ENCODE assay signal across 1 cellular context in the genomic region with DNA sequence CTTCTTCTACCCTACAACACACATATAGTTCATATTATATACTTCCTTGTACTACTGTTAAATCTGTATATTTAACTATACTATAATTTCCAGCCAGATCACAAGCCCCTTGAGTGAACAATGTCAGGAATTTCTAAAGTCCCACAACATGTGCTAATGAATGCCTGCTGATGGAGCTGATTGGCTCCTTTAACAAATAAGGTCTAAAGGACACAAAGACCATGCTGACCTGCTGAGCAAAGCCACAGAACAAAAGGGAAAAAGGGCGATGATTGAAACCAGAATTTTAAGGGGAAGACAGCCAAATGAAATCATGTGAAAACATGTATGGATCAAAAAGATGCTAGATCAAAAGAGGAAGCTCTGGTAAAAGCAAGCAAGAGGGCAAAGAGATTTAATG.
TF ChIP-seq lines count a peak whose summit lies in the region.

No MANE protein-coding gene starts in this region.

TF ChIP-seq in WTC11, 78 proteins besides CTCF, POLR2A, EP300 and RAD21 (continued from another document):
- TF ChIP-seq, protein P1, sequence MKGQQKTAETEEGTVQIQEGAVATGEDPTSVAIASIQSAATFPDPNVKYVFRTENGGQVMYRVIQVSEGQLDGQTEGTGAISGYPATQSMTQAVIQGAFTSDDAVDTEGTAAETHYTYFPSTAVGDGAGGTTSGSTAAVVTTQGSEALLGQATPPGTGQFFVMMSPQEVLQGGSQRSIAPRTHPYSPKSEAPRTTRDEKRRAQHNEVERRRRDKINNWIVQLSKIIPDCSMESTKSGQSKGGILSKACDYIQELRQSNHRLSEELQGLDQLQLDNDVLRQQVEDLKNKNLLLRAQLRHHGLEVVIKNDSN (CRISPR knock-in tag; IDR thresholded peaks at IDR 0.05), result no peak
- TF ChIP-seq ZNF121 (CRISPR knock-in tag; IDR thresholded peaks at IDR 0.05), result no peak
